19 cellular contexts compared by ENCODE assay signal in genomic region chr15:36970522-36970921, GRCh38.
DNase-seq lines count a peak whose midpoint lies in the region; ATAC-seq and TF ChIP-seq lines count a peak whose summit lies in the region.
"Had no signal": no experiment of that assay in that cellular context is flagged by ENCODE, and none has a peak within 500 bp of the region (broad histone marks: within the 10 kb centered on the region; RNA-seq: fewer than 3 reads in every experiment).

No MANE protein-coding gene starts in this region.

- peak; percentile 22 for DNase-seq in HuH-7 (ENCODE audit: low spot score)
- DNase-seq in NCI-H2029 treated with DMSO at 0.1 percent for 48 hours (lab: John Stamatoyannopoulos, UW), result peak; percentile 58
- peak; percentile 98 for DNase-seq in NCI-H69 (lab: John Stamatoyannopoulos, UW)
- DNase-seq in left kidney (ENCODE audit: low read depth, low spot score), result peak; percentile 59
- DNase-seq in cardiac septum (ENCODE audit: low spot score), result no peak
- no peak for DNase-seq in esophagus muscularis mucosa (ENCODE audit: extremely low spot score)
- DNase-seq: activated CD4-positive, CD25-positive, alpha-beta regulatory T cell treated with anti-CD3 and anti-CD28 coated beads, Interleukin-2, amount 50 U/mL, for 72 hours; activated CD8-positive, alpha-beta memory T cell treated with anti-CD3 and anti-CD28 coated beads for 24 hours; activated naive CD4-positive, alpha-beta T cell treated with anti-CD3 and anti-CD28 coated beads for 36 hours; activated T-cell treated with anti-CD3 and anti-CD28 coated beads, Interleukin-2, amount 50 U/mL, for 48 hours; caudate nucleus; CD8-positive, alpha-beta T cell; NCI-H2171 treated with DMSO at 0.1 percent for 48 hours; stimulated activated CD4-positive, alpha-beta T cell treated with anti-CD3 and anti-CD28 coated beads, Interleukin-4, amount 100 ng/mL, for 4 hours; stomach; T1000; upper lobe of right lung had no signal

- H3K4me1 ChIP-seq in esophagus muscularis mucosa, result peaks cover 4 to 44% (median 31%) of the 10 kb centered on the region in 4 donors
- H3K4me1 ChIP-seq: upper lobe of right lung had no signal

- H3K27ac ChIP-seq in esophagus muscularis mucosa (replicated peaks in 1 of 4), result no peak overlapping the region
- H3K27ac ChIP-seq: RWPE1, stomach, upper lobe of right lung had no signal

- H3K9me3 ChIP-seq in esophagus muscularis mucosa, result no peaks in the 10 kb centered on the region
- H3K9me3 ChIP-seq: stomach, upper lobe of right lung had no signal

- TF ChIP-seq CTCF in esophagus muscularis mucosa (IDR thresholded peaks at IDR 0.05), result no peak

- peaks cover 0 to 3% (median 0%) of the 10 kb centered on the region in 4 donors for H3K36me3 ChIP-seq in esophagus muscularis mucosa
- H3K36me3 ChIP-seq: stomach, upper lobe of right lung had no signal

- no peak for TF ChIP-seq EP300 in esophagus muscularis mucosa (IDR thresholded peaks at IDR 0.05)

- intact Hi-C loops in cardiac septum (cut with DNase I) (no loop called here), esophagus muscularis mucosa (cut with DNase I) (no loop called here)

- no peak for ATAC-seq in GM19397 (IDR thresholded peaks at IDR 0.05; ENCODE audit: unreplicated experiment)
- ATAC-seq: CD8-positive, alpha-beta T cell; upper lobe of right lung had no signal

- no peak for TF ChIP-seq POLR2A in esophagus muscularis mucosa (IDR thresholded peaks at IDR 0.05; ENCODE audit: low read depth)

- H3K4me3 ChIP-seq in esophagus muscularis mucosa, result no peak overlapping the region
- H3K4me3 ChIP-seq: stomach, upper lobe of right lung had no signal

- WGBS in esophagus muscularis mucosa, result 96% methylated on average over 5 of the region's 5 CpGs

- no peaks in the 10 kb centered on the region for H3K27me3 ChIP-seq in esophagus muscularis mucosa
- H3K27me3 ChIP-seq: stomach, upper lobe of right lung had no signal

Comparison
In these comparisons a context has a peak if more than half of its experiments do, and no peak if none do; other contexts are left out.
1. DNase-seq: peak in HuH-7 (single experiment), NCI-H2029 treated with DMSO at 0.1 percent for 48 hours (single experiment), NCI-H69 (single experiment) and left kidney (single experiment); none in cardiac septum (single experiment) and esophagus muscularis mucosa (single experiment).